ENCODE assay signal across 9 cellular contexts in the genomic region with DNA sequence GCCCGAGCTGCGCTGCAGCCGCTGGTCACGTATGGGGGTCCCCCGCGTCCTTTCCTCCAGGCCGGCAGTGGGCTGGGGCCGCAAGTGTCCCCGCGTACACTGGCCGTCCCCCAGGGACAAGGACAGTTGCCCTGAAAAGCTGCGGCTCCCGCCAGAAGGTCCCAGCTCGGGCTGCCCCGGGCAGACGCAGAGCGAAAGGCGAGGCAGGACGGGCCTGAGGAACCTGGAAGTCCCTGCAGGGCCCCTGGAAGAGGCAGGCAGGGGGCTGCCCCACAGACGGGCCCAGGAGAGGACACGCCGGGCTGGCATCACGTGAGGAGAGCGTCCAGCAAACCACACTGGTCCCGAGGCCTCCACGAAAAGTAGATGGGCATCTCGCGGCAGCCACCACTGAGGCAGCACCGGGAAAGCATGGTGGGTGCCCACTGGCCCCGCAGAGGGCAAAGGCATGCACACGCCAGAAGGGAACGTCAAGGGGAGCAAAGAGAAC. TPM values are rescaled to one million over a fixed set of nuclear protein-coding genes. Genes with fewer than 3 reads are reported as not detected.
DNase-seq lines count a peak whose midpoint lies in the region; ATAC-seq and TF ChIP-seq lines count a peak whose summit lies in the region.
"Had no signal": no experiment of that assay in that cellular context is flagged by ENCODE, and none has a peak within 500 bp of the region (broad histone marks: within the 10 kb centered on the region; RNA-seq: fewer than 3 reads in every experiment).

No MANE protein-coding gene starts in this region.

- WGBS in transverse colon (ENCODE audit: low coverage in 1 of 2), 2 donors, result 76% methylated on average over 21 of the region's 32 CpGs; no CpG with 5 or more reads in 1 of the 2 donors

- H3K9me3 ChIP-seq in transverse colon, result no peaks in the 10 kb centered on the region

- peak overlapping the region; percentile 20 for H3K4me3 Mint-ChIP-seq in dendritic cell treated with granulocyte-macrophage colony-stimulating factor and Interleukin-4, amounts not matched to agents 40 ng/mL and 50 ng/mL, for 4 days

- H3K36me3 ChIP-seq in transverse colon, result no peaks in the 10 kb centered on the region

- ATAC-seq in HG03108 (IDR thresholded peaks at IDR 0.05; ENCODE audit: unreplicated experiment), result no peak

- peaks cover 4 to 36% (median 31%) of the 10 kb centered on the region in 4 donors for H3K4me1 ChIP-seq in transverse colon

- no peak for TF ChIP-seq POLR2A in transverse colon (IDR thresholded peaks at IDR 0.05)

- no peak overlapping the region for H3K27ac Mint-ChIP-seq in dendritic cell treated with granulocyte-macrophage colony-stimulating factor and Interleukin-4, amounts not matched to agents 40 ng/mL and 50 ng/mL, for 4 days

- no peaks in the 10 kb centered on the region for H3K9me3 Mint-ChIP-seq in dendritic cell treated with granulocyte-macrophage colony-stimulating factor and Interleukin-4, amounts not matched to agents 40 ng/mL and 50 ng/mL, for 4 days

- in situ Hi-C loops in transverse colon (cut with MboI; ENCODE audit: low pct_ligation_motif_present in 1 of 4, low pct_unique_long_range_greater_than_20kb in 1 of 4, low sequenced_read_pairs in 3 of 4), result loop anchor here in 1 of 4 donors (25.0 kb wide), 1 partner anchor 132 kb away; no protein-coding TSS in a partner anchor

- peaks cover 20% of the 10 kb centered on the region for H3K4me1 Mint-ChIP-seq in dendritic cell treated with granulocyte-macrophage colony-stimulating factor and Interleukin-4, amounts not matched to agents 40 ng/mL and 50 ng/mL, for 4 days (ENCODE audit: low read depth)

- no peak for TF ChIP-seq CTCF in transverse colon (IDR thresholded peaks at IDR 0.05)

- intact Hi-C loops in dendritic cell treated with granulocyte-macrophage colony-stimulating factor and Interleukin-4, amounts not matched to agents 40 ng/mL and 50 ng/mL, for 4 days (cut with micrococcal nuclease), result no loop called here
- intact Hi-C loops in transverse colon (cut with DNase I; ENCODE audit: low total_unique reads), result no loop called here

- no peak for TF ChIP-seq EP300 in transverse colon (IDR thresholded peaks at IDR 0.05; ENCODE audit: low read depth)

- peak overlapping the region in 3 of 4 donors; percentile 38 to 54 (median 51) for H3K4me3 ChIP-seq in transverse colon

- H3K27me3 ChIP-seq in transverse colon, result peaks cover 58% of the 10 kb centered on the region

- no peaks in the 10 kb centered on the region for H3K36me3 Mint-ChIP-seq in dendritic cell treated with granulocyte-macrophage colony-stimulating factor and Interleukin-4, amounts not matched to agents 40 ng/mL and 50 ng/mL, for 4 days (ENCODE audit: low read depth)

- H3K27me3 Mint-ChIP-seq in dendritic cell treated with granulocyte-macrophage colony-stimulating factor and Interleukin-4, amounts not matched to agents 40 ng/mL and 50 ng/mL, for 4 days, result peaks cover 82% of the 10 kb centered on the region

- peak overlapping the region; percentile 44 to 63 (median 50) for H3K27ac ChIP-seq in transverse colon

- peak; percentile 16 for DNase-seq in activated T-cell treated with anti-CD3 and anti-CD28 coated beads, Interleukin-2, amount 50 U/mL, for 1 hour
- DNase-seq in activated T-cell treated with anti-CD3 and anti-CD28 coated beads for 4 hours (no peak), mesenteric fat pad (ENCODE audit: low spot score) (peak; percentile 87), transverse colon (no peak), NCI-H2196 (lab: John Stamatoyannopoulos, UW; ENCODE audit: unreplicated experiment) (no peak), superior temporal gyrus (ENCODE audit: extremely low spot score) (no peak)

RNA-seq across cellular contexts. Expression of gene NKD2, which starts 3.2 kb away (rescaled TPM):
- total RNA-seq in mesenteric fat pad (17.1 TPM), transverse colon (under 1 TPM in 2 of 4 donors, not detected in 2; 0.41 to 0.80 TPM)
- total RNA-seq: HT1080 had no signal

Comparison
In these comparisons a context has a peak if more than half of its experiments do, and no peak if none do; other contexts are left out.
1. DNase-seq: peak in activated T-cell treated with anti-CD3 and anti-CD28 coated beads, Interleukin-2, amount 50 U/mL, for 1 hour (single experiment) and mesenteric fat pad (single experiment); none in activated T-cell treated with anti-CD3 and anti-CD28 coated beads for 4 hours (single experiment), transverse colon (single experiment), NCI-H2196 (single experiment) and superior temporal gyrus (single experiment).
2. RNA of gene NKD2, which starts 3.2 kb away (total RNA-seq): 17.1 TPM in mesenteric fat pad (single experiment); 0.41 to 0.80 TPM in transverse colon; every median in the first group is over 10 times any median in the second.